ENCODE assay signal across 21 cellular contexts in genomic region chr10:106182542-106182941, GRCh38.
DNase-seq lines count a peak whose midpoint lies in the region; ATAC-seq and TF ChIP-seq lines count a peak whose summit lies in the region.
"Had no signal": no experiment of that assay in that cellular context is flagged by ENCODE, and none has a peak within 500 bp of the region (broad histone marks: within the 10 kb centered on the region; RNA-seq: fewer than 3 reads in every experiment).

No MANE protein-coding gene starts in this region.

- TF ChIP-seq CTCF in endodermal cell (conservative IDR thresholded peaks at IDR 0.05): no peak

- H3K36me3 ChIP-seq in endodermal cell (ENCODE audit: control insufficient read depth, insufficient read depth, low read length): no peaks in the 10 kb centered on the region

- intact Hi-C loops in left ventricle myocardium superior (cut with micrococcal nuclease) (no loop called here), Right ventricle myocardium inferior (cut with DNase I) (no loop called here)

- H3K4me3 ChIP-seq in endodermal cell (ENCODE audit: low read length): no peak overlapping the region

- peaks cover 4% of the 10 kb centered on the region for H3K4me1 ChIP-seq in endodermal cell (ENCODE audit: control insufficient read depth, insufficient read depth, low read length)

- no peaks in the 10 kb centered on the region for H3K9me3 Mint-ChIP-seq in endodermal cell
- no peaks in the 10 kb centered on the region for H3K9me3 Mint-ChIP-seq in stimulated activated memory B cell treated with anti-CD40 and anti-IgM and Interleukin-4, amounts not matched to agents 10 μg/mL and 1 μg/mL and 100 μg/mL, for 72 hours
- H3K9me3 Mint-ChIP-seq: HFFc6 had no signal

- H3K27me3 Mint-ChIP-seq in endodermal cell (ENCODE audit: insufficient read depth): no peaks in the 10 kb centered on the region
- no peaks in the 10 kb centered on the region for H3K27me3 Mint-ChIP-seq in stimulated activated memory B cell treated with anti-CD40 and anti-IgM and Interleukin-4, amounts not matched to agents 10 μg/mL and 1 μg/mL and 100 μg/mL, for 72 hours

- H3K9me3 ChIP-seq in endodermal cell (ENCODE audit: control insufficient read depth, low read length): no peaks in the 10 kb centered on the region

- H3K4me1 Mint-ChIP-seq in endodermal cell: peaks cover 6% of the 10 kb centered on the region
- no peaks in the 10 kb centered on the region for H3K4me1 Mint-ChIP-seq in stimulated activated memory B cell treated with anti-CD40 and anti-IgM and Interleukin-4, amounts not matched to agents 10 μg/mL and 1 μg/mL and 100 μg/mL, for 72 hours

- H3K36me3 Mint-ChIP-seq in endodermal cell (ENCODE audit: low read depth): no peaks in the 10 kb centered on the region
- no peaks in the 10 kb centered on the region for H3K36me3 Mint-ChIP-seq in stimulated activated memory B cell treated with anti-CD40 and anti-IgM and Interleukin-4, amounts not matched to agents 10 μg/mL and 1 μg/mL and 100 μg/mL, for 72 hours

- H3K27ac Mint-ChIP-seq in endodermal cell: peak overlapping the region; percentile 24
- H3K27ac Mint-ChIP-seq in stimulated activated memory B cell treated with anti-CD40 and anti-IgM and Interleukin-4, amounts not matched to agents 10 μg/mL and 1 μg/mL and 100 μg/mL, for 72 hours: no peak overlapping the region
- H3K27ac Mint-ChIP-seq: HFFc6 had no signal

- peak; percentile 32 for DNase-seq in left ventricle myocardium superior
- DNase-seq in Right ventricle myocardium inferior (ENCODE audit: missing footprints): no peak
- DNase-seq in endodermal cell: no peak
- DNase-seq in mucosa of gallbladder (ENCODE audit: low spot score): peak; percentile 16
- DNase-seq in NOMO-1 treated with dmso at 0.1 percent for 144 hours (lab: John Stamatoyannopoulos, UW; ENCODE audit: unreplicated experiment): no peak
- no peak for DNase-seq in NCI-H82 treated with DMSO at 0.1 percent for 48 hours (lab: John Stamatoyannopoulos, UW; ENCODE audit: unreplicated experiment)
- DNase-seq: EL, GF-D8, H7, HFFc6, KBM-7, NCI-H1092, NCI-H1436, NCI-H187 treated with DMSO at 0.1 percent for 48 hours, NCI-H2107, NCI-H446 treated with DMSO at 0.1 percent for 48 hours, NCI-H526 treated with DMSO at 0.1 percent for 48 hours, OCI-M1, Right ventricle myocardium superior had no signal

- H3K27me3 ChIP-seq in endodermal cell (ENCODE audit: control insufficient read depth, insufficient read depth, low read length, poor library complexity, severe bottlenecking): no peaks in the 10 kb centered on the region

- no peak overlapping the region for H3K9ac ChIP-seq in endodermal cell (ENCODE audit: extremely low read depth, low read length, poor library complexity, severe bottlenecking)

- H3K27ac ChIP-seq in endodermal cell (ENCODE audit: low read depth, low read length): no peak overlapping the region
- H3K27ac ChIP-seq: C4-2B had no signal

- no peak overlapping the region for H3K4me3 Mint-ChIP-seq in endodermal cell
- no peak overlapping the region for H3K4me3 Mint-ChIP-seq in stimulated activated memory B cell treated with anti-CD40 and anti-IgM and Interleukin-4, amounts not matched to agents 10 μg/mL and 1 μg/mL and 100 μg/mL, for 72 hours
- H3K4me3 Mint-ChIP-seq: HFFc6 had no signal

- ATAC-seq in left ventricle myocardium superior (no peak), Right ventricle myocardium inferior (no peak)
- ATAC-seq in stimulated activated memory B cell treated with anti-CD40 and anti-IgM and Interleukin-4, amounts not matched to agents 10 μg/mL and 1 μg/mL and 100 μg/mL, for 72 hours: no peak

Comparison
In these comparisons a context has a peak if more than half of its experiments do, and no peak if none do; other contexts are left out.
1. DNase-seq: peak in left ventricle myocardium superior (single experiment) and mucosa of gallbladder (single experiment); none in Right ventricle myocardium inferior (single experiment), endodermal cell (single experiment), NOMO-1 treated with dmso at 0.1 percent for 144 hours (single experiment) and NCI-H82 treated with DMSO at 0.1 percent for 48 hours (single experiment).